16 cellular contexts compared by ENCODE assay signal in genomic region chr10:98510412-98510995, GRCh38.
"Had no signal": no experiment of that assay in that cellular context is flagged by ENCODE, and none has a peak within 500 bp of the region (broad histone marks: within the 10 kb centered on the region; RNA-seq: fewer than 3 reads in every experiment).

No MANE protein-coding gene starts in this region.

- H3K36me3 Mint-ChIP-seq: immature natural killer cell; naive thymus-derived CD4-positive, alpha-beta T cell had no signal

- H3K9me3 ChIP-seq: gastrocnemius medialis, left ventricle myocardium inferior, neutrophil, sigmoid colon had no signal

- H3K4me1 Mint-ChIP-seq: immature natural killer cell had no signal

- DNase-seq: erythroblast; gastrocnemius medialis; glutamatergic neuron; immature natural killer cell; left ventricle myocardium inferior; mesendoderm; naive thymus-derived CD4-positive, alpha-beta T cell; nephron progenitor cell; posterior cingulate gyrus; sigmoid colon; stimulated activated CD4-positive, alpha-beta T cell treated with anti-CD3 and anti-CD28 coated beads, Interleukin-12 subunit alpha, Interleukin-12 subunit beta, amount 100 ng/mL, for 4 hours; stimulated activated naive CD4-positive, alpha-beta T cell treated with Interleukin-2 at 50 U/mL for 16 hours had no signal

- H3K4me1 ChIP-seq: gastrocnemius medialis, left ventricle myocardium inferior, sigmoid colon had no signal

- H3K27ac ChIP-seq: gastrocnemius medialis, left ventricle myocardium inferior, neutrophil, sigmoid colon had no signal

- H3K27ac Mint-ChIP-seq: dendritic cell treated with granulocyte-macrophage colony-stimulating factor and Interleukin-4, amounts not matched to agents 40 ng/mL and 50 ng/mL, for 4 days; immature natural killer cell; naive thymus-derived CD4-positive, alpha-beta T cell; nephron progenitor cell had no signal

- H3K36me3 ChIP-seq: gastrocnemius medialis, left ventricle myocardium inferior, neutrophil, sigmoid colon had no signal

- H3K9me3 Mint-ChIP-seq: naive thymus-derived CD4-positive, alpha-beta T cell; nephron progenitor cell had no signal

- ATAC-seq: gastrocnemius medialis; naive thymus-derived CD4-positive, alpha-beta T cell had no signal

- H3K27me3 ChIP-seq: gastrocnemius medialis, neutrophil, sigmoid colon had no signal

- H3K4me3 ChIP-seq: gastrocnemius medialis, left ventricle myocardium inferior, lung, sigmoid colon, skin epidermis had no signal

- H3K4me3 Mint-ChIP-seq: dendritic cell treated with granulocyte-macrophage colony-stimulating factor and Interleukin-4, amounts not matched to agents 40 ng/mL and 50 ng/mL, for 4 days; immature natural killer cell; naive thymus-derived CD4-positive, alpha-beta T cell; nephron progenitor cell had no signal
